ENCODE assay signal across 14 cellular contexts in genomic region chr3:184171562-184171961, GRCh38. TPM values are rescaled to one million over a fixed set of nuclear protein-coding genes. Genes with fewer than 3 reads are reported as not detected.
A peak's percentile ranks its signal among the peaks of the same experiment; 100 is the strongest.
DNase-seq lines count a peak whose midpoint lies in the region; ATAC-seq, FAIRE-seq and TF ChIP-seq lines count a peak whose summit lies in the region.
"Had no signal": no experiment of that assay in that cellular context is flagged by ENCODE, and none has a peak within 500 bp of the region (broad histone marks: within the 10 kb centered on the region; RNA-seq: fewer than 3 reads in every experiment).

No MANE protein-coding gene starts in this region.

- DNase-seq in GM12892 (ENCODE audit: insufficient read length), result peak; percentile 51
- DNase-seq in RPMI7951 (ENCODE audit: low read depth), result peak; percentile 87
- peak; percentile 50 for DNase-seq in sciatic nerve (ENCODE audit: low spot score)
- no peak for DNase-seq in tibial artery
- DNase-seq in prostate gland (ENCODE audit: low spot score), result no peak
- no peak for DNase-seq in GM19239 (ENCODE audit: insufficient read length, low spot score)
- DNase-seq: Caco-2, NCI-H446, Peyer's patch had no signal

- H3K9me3 ChIP-seq in tibial artery (no peaks in the 10 kb centered on the region), prostate gland (no peaks in the 10 kb centered on the region)
- H3K9me3 ChIP-seq: breast epithelium, Caco-2, Peyer's patch, right atrium auricular region had no signal

- no peak for TF ChIP-seq CTCF in tibial artery (IDR thresholded peaks at IDR 0.05)
- no peak for TF ChIP-seq CTCF in prostate gland (IDR thresholded peaks at IDR 0.05)

- FAIRE-seq in GM12892 (lab: Jason Lieb, UNC), result no peak
- FAIRE-seq in GM19239 (lab: Jason Lieb, UNC), result no peak
- FAIRE-seq: GM18507 had no signal

- H3K36me3 ChIP-seq in tibial artery (peaks cover 43 to 67% (median 54%) of the 10 kb centered on the region in 3 donors), prostate gland (peaks cover 15 to 25% of the 10 kb centered on the region in 2 donors)

- H3K27ac ChIP-seq in tibial artery (no peak overlapping the region), prostate gland (no peak overlapping the region)
- H3K27ac ChIP-seq: breast epithelium, Peyer's patch, right atrium auricular region had no signal

- intact Hi-C loops in sciatic nerve (cut with DNase I), result no loop called here
- intact Hi-C loops in tibial artery (cut with DNase I; ENCODE audit: low total_unique reads), result no loop called here
- intact Hi-C loops in prostate gland (cut with DNase I), result loop anchor here (5.0 kb wide), 1 partner anchor 126 kb away; the partner anchor contains the start of gene PSMD2

- ATAC-seq in esophagus mucosa (peak; percentile 29), sciatic nerve (no peak), HG03457 (IDR thresholded peaks at IDR 0.05; ENCODE audit: unreplicated experiment) (no peak)

- no peaks in the 10 kb centered on the region for H3K27me3 ChIP-seq in tibial artery
- no peaks in the 10 kb centered on the region for H3K27me3 ChIP-seq in prostate gland (replicated peaks; ENCODE audit: insufficient read depth)
- H3K27me3 ChIP-seq: breast epithelium, Peyer's patch, right atrium auricular region had no signal

- 77% methylated on average over 9 of the region's 9 CpGs for WGBS in prostate gland

- no peak overlapping the region for H3K4me3 ChIP-seq in tibial artery
- H3K4me3 ChIP-seq in prostate gland, result no peak overlapping the region
- H3K4me3 ChIP-seq: breast epithelium, Peyer's patch, right atrium auricular region had no signal

- H3K4me1 ChIP-seq in tibial artery (peaks cover 0 to 20% (median 14%) of the 10 kb centered on the region in 4 donors), prostate gland (replicated peaks) (peaks cover 7% of the 10 kb centered on the region)

- no peak for TF ChIP-seq POLR2A in GM12892 (IDR thresholded peaks at IDR 0.05; ENCODE audit: low read depth, low read length)
- TF ChIP-seq POLR2A in prostate gland (IDR thresholded peaks at IDR 0.05), result no peak

RNA-seq across cellular contexts. Expression of gene AP2M1, which starts 3.1 kb away (rescaled TPM):
- polyA plus RNA-seq in GM12892 (2012; ENCODE audit: missing spikeins), result 157 TPM
- 699 and 754 TPM in 2 replicates for total RNA-seq in RPMI7951 (2014; rRNA removed; shearing (Covaris generic))
- total RNA-seq in esophagus mucosa (235 TPM), sciatic nerve (278 TPM), prostate gland (100 to 1,000 TPM; 183 to 307 TPM)

RNA-seq across cellular contexts. Expression of gene ABCF3, which starts 14.4 kb away (rescaled TPM):
- 30.3 TPM for polyA plus RNA-seq in GM12892 (2012; ENCODE audit: missing spikeins)
- 27.2 and 33.4 TPM in 2 replicates for total RNA-seq in RPMI7951 (2014; rRNA removed; shearing (Covaris generic))
- total RNA-seq in esophagus mucosa, result 45.3 TPM
- 67.4 TPM for total RNA-seq in sciatic nerve
- total RNA-seq in prostate gland, result 100 to 1,000 TPM in 1 of 2 donors, 10 to 100 TPM in 1; 62.9 to 103 TPM

RNA-seq across cellular contexts. Expression of gene DVL3, which starts 16.4 kb away (rescaled TPM):
- polyA plus RNA-seq in GM12892 (2012; ENCODE audit: missing spikeins), result 14.3 TPM
- 21.9 and 27.8 TPM in 2 replicates for total RNA-seq in RPMI7951 (2014; rRNA removed; shearing (Covaris generic))
- total RNA-seq in esophagus mucosa (29.2 TPM), sciatic nerve (57.8 TPM), prostate gland (10 to 100 TPM; 61.7 to 95.1 TPM)

RNA-seq across cellular contexts. Expression of gene EIF2B5, which starts 36.4 kb away (rescaled TPM):
- polyA plus RNA-seq in GM12892 (2012; ENCODE audit: missing spikeins), result 33.8 TPM
- total RNA-seq in RPMI7951 (2014; rRNA removed; shearing (Covaris generic)), result 42.1 and 52.0 TPM in 2 replicates
- 21.8 TPM for total RNA-seq in esophagus mucosa
- total RNA-seq in sciatic nerve, result 30.6 TPM
- 10 to 100 TPM; 54.9 to 61.5 TPM for total RNA-seq in prostate gland

RNA-seq across cellular contexts. Expression of gene VWA5B2, which starts 57.8 kb away (rescaled TPM):
- not detected for polyA plus RNA-seq in GM12892 (2012; ENCODE audit: missing spikeins)
- total RNA-seq in RPMI7951 (2014; rRNA removed; shearing (Covaris generic)), result not detected in 2 replicates
- not detected for total RNA-seq in esophagus mucosa
- total RNA-seq in sciatic nerve, result 0.53 TPM
- total RNA-seq in prostate gland, result 1 to 10 TPM in 1 of 2 donors, under 1 TPM in 1; 0.46 to 7.8 TPM
- total RNA-seq: right atrium auricular region had no signal

Comparison
In these comparisons a context has a peak if more than half of its experiments do, and no peak if none do; other contexts are left out.
1. DNase-seq: peak in GM12892 (single experiment), RPMI7951 (single experiment) and sciatic nerve (single experiment); none in tibial artery (0 of 2), prostate gland (single experiment) and GM19239 (single experiment).